8 cellular contexts compared by ENCODE assay signal in genomic region chr12:71685961-71686657, GRCh38. TPM values are rescaled to one million over a fixed set of nuclear protein-coding genes. Genes with fewer than 3 reads are reported as not detected.
DNase-seq lines count a peak whose midpoint lies in the region; ATAC-seq lines count a peak whose summit lies in the region.

Gene TMEM19 (plus strand): TSS chr12:71686082. CDS start chr12:71686681, 599 bp downstream.

- CTCF ChIA-PET in naive thymus-derived CD4-positive, alpha-beta T cell (lab: Charles Lee): interaction anchor here (1.8 to 5.1 kb wide), 2 partner anchors 22 to 61 kb away, joined by 10 to 35 read pairs; partner anchors contain the start of genes THAP2 and ZFC3H1

- DNase-seq in EH (ENCODE audit: low read depth) (peak; percentile 92), RKO (ENCODE audit: low spot score) (peak; percentile 92), activated T-helper 1 cell treated with Interleukin-2 at 50 U/mL for 16 hours (ENCODE audit: low read depth) (peak; percentile 67), fibroblast of gingiva (ENCODE audit: low read depth) (peak; percentile 85)
- peak; percentile 78 to 88 (median 86) for DNase-seq in naive thymus-derived CD4-positive, alpha-beta T cell
- DNase-seq in stimulated activated naive B cell treated with anti-CD40 and anti-IgM and Interleukin-4, amounts not matched to agents 10 μg/mL and 1 μg/mL and 100 μg/mL, for 72 hours: peak; percentile 89

- H3K4me1 ChIP-seq in naive thymus-derived CD4-positive, alpha-beta T cell (ENCODE audit: control insufficient read depth in 2 of 2, insufficient read depth in 2 of 2, low read length in 2 of 2): peaks cover 21 to 23% of the 10 kb centered on the region in 2 donors

- H3K27ac Mint-ChIP-seq in naive thymus-derived CD4-positive, alpha-beta T cell: peak within 1 kb of the TSS; percentile 85 to 97 (median 91)
- H3K27ac Mint-ChIP-seq in stimulated activated naive B cell treated with anti-CD40 and anti-IgM and Interleukin-4, amounts not matched to agents 10 μg/mL and 1 μg/mL and 100 μg/mL, for 72 hours: peak within 1 kb of the TSS; percentile 95

- H3K9me3 Mint-ChIP-seq in naive thymus-derived CD4-positive, alpha-beta T cell: no peaks in the 10 kb centered on the region
- no peaks in the 10 kb centered on the region for H3K9me3 Mint-ChIP-seq in stimulated activated naive B cell treated with anti-CD40 and anti-IgM and Interleukin-4, amounts not matched to agents 10 μg/mL and 1 μg/mL and 100 μg/mL, for 72 hours

- peaks cover 17% of the 10 kb centered on the region for H3K36me3 ChIP-seq in KOPT-K1 (ENCODE audit: insufficient read depth, low read length)
- peaks cover 0 to 6% (median 0%) of the 10 kb centered on the region in 3 experiments for H3K36me3 ChIP-seq in naive thymus-derived CD4-positive, alpha-beta T cell (ENCODE audit: control insufficient read depth in 2 of 3, insufficient read depth in 3 of 3, low read length in 3 of 3)

- H3K4me1 Mint-ChIP-seq in naive thymus-derived CD4-positive, alpha-beta T cell: peaks cover 15 to 55% (median 38%) of the 10 kb centered on the region in 7 donors
- H3K4me1 Mint-ChIP-seq in stimulated activated naive B cell treated with anti-CD40 and anti-IgM and Interleukin-4, amounts not matched to agents 10 μg/mL and 1 μg/mL and 100 μg/mL, for 72 hours: peaks cover 14 to 23% of the 10 kb centered on the region in 2 donors

- H3K27ac ChIP-seq in KOPT-K1 (ENCODE audit: low read depth, low read length, poor library complexity, severe bottlenecking): peak within 1 kb of the TSS; percentile 87
- H3K27ac ChIP-seq in naive thymus-derived CD4-positive, alpha-beta T cell (ENCODE audit: low read depth, low read length): peak within 1 kb of the TSS; percentile 87

- peak within 1 kb of the TSS; percentile 96 for H3K4me3 ChIP-seq in naive thymus-derived CD4-positive, alpha-beta T cell (ENCODE audit: low read length)

- H3K9me3 ChIP-seq in KOPT-K1 (ENCODE audit: insufficient read depth, low read length, poor library complexity, severe bottlenecking): no peaks in the 10 kb centered on the region
- H3K9me3 ChIP-seq in naive thymus-derived CD4-positive, alpha-beta T cell (ENCODE audit: control insufficient read depth in 2 of 3, low read length in 3 of 3): no peaks in the 10 kb centered on the region

- intact Hi-C loops in naive thymus-derived CD4-positive, alpha-beta T cell (cut with micrococcal nuclease): loop anchor here (1.0 to 5.0 kb wide), 8 partner anchors 22 to 1949 kb away; partner anchors contain the start of genes RAB21 (in 2 of the 2), RAB3IP (in 2 of the 2), TBC1D15 (in 2 of the 2) and THAP2 (in 2 of the 2)

- no peaks in the 10 kb centered on the region for H3K27me3 Mint-ChIP-seq in naive thymus-derived CD4-positive, alpha-beta T cell
- H3K27me3 Mint-ChIP-seq in stimulated activated naive B cell treated with anti-CD40 and anti-IgM and Interleukin-4, amounts not matched to agents 10 μg/mL and 1 μg/mL and 100 μg/mL, for 72 hours: no peaks in the 10 kb centered on the region

- POLR2A ChIA-PET in naive thymus-derived CD4-positive, alpha-beta T cell (lab: Charles Lee): interaction anchor here (0.7 to 6.2 kb wide), 17 partner anchors 9 to 153 kb away, joined by 3 to 214 read pairs (median 4); partner anchors contain the start of genes RAB21, TBC1D15, THAP2 and ZFC3H1

- no peaks in the 10 kb centered on the region for H3K27me3 ChIP-seq in naive thymus-derived CD4-positive, alpha-beta T cell (ENCODE audit: control insufficient read depth in 2 of 2, insufficient read depth in 2 of 2, low read length in 2 of 2)

- peak within 1 kb of the TSS; percentile 85 to 99 (median 94) for H3K4me3 Mint-ChIP-seq in naive thymus-derived CD4-positive, alpha-beta T cell
- peak within 1 kb of the TSS; percentile 87 to 96 for H3K4me3 Mint-ChIP-seq in stimulated activated naive B cell treated with anti-CD40 and anti-IgM and Interleukin-4, amounts not matched to agents 10 μg/mL and 1 μg/mL and 100 μg/mL, for 72 hours

- ATAC-seq in GM21786 (IDR thresholded peaks at IDR 0.05; ENCODE audit: unreplicated experiment): peak; percentile 85
- peak; percentile 90 for ATAC-seq in naive thymus-derived CD4-positive, alpha-beta T cell
- ATAC-seq in stimulated activated naive B cell treated with anti-CD40 and anti-IgM and Interleukin-4, amounts not matched to agents 10 μg/mL and 1 μg/mL and 100 μg/mL, for 72 hours (replicated peaks): peak; percentile 88 to 92

- no peaks in the 10 kb centered on the region for H3K36me3 Mint-ChIP-seq in naive thymus-derived CD4-positive, alpha-beta T cell
- H3K36me3 Mint-ChIP-seq in stimulated activated naive B cell treated with anti-CD40 and anti-IgM and Interleukin-4, amounts not matched to agents 10 μg/mL and 1 μg/mL and 100 μg/mL, for 72 hours: peaks cover 6 to 8% of the 10 kb centered on the region in 2 donors

RNA-seq across cellular contexts. Expression of gene TMEM19, which starts in this region (rescaled TPM):
- total RNA-seq in naive thymus-derived CD4-positive, alpha-beta T cell: 10 to 100 TPM; 13.9 to 17.7 (median 14.7) TPM
- 10 to 100 TPM; 25.3 to 43.0 TPM for polyA plus RNA-seq in naive thymus-derived CD4-positive, alpha-beta T cell

Comparison
In these comparisons a context has a peak if more than half of its experiments do, and no peak if none do; other contexts are left out.
1. Peak in every context shown above with its lines: DNase-seq, ATAC-seq, H3K4me3 ChIP-seq and H3K27ac ChIP-seq.